Comparison of ENCODE assay signal across 17 cellular contexts in genomic region chr11:79925570-79925969, GRCh38.
DNase-seq lines count a peak whose midpoint lies in the region; ATAC-seq and TF ChIP-seq lines count a peak whose summit lies in the region.
"Had no signal": no experiment of that assay in that cellular context is flagged by ENCODE, and none has a peak within 500 bp of the region (broad histone marks: within the 10 kb centered on the region; RNA-seq: fewer than 3 reads in every experiment).

No MANE protein-coding gene starts in this region.

- no peak overlapping the region for H2AFZ ChIP-seq in smooth muscle cell (ENCODE audit: low read depth)

- H3K79me2 ChIP-seq in smooth muscle cell (ENCODE audit: low read depth), result no peaks in the 10 kb centered on the region

- 94% methylated on average over 3 of the region's 3 CpGs for WGBS in smooth muscle cell (ENCODE audit: low lambda C conversion rate)

- no peaks in the 10 kb centered on the region for H3F3A ChIP-seq in smooth muscle cell (ENCODE audit: low read depth)

- no peak overlapping the region for H3K9ac ChIP-seq in smooth muscle cell (ENCODE audit: low read depth)

- ATAC-seq in GM21825 (IDR thresholded peaks at IDR 0.05; ENCODE audit: unreplicated experiment) (peak; percentile 92), HG03175 (IDR thresholded peaks at IDR 0.05; ENCODE audit: unreplicated experiment) (peak; percentile 99)
- peak; percentile 45 to 55 for ATAC-seq in stimulated activated naive B cell treated with anti-CD40 and anti-IgM and Interleukin-4, amounts not matched to agents 10 μg/mL and 1 μg/mL and 100 μg/mL, for 72 hours (replicated peaks)
- no peak for ATAC-seq in activated naive CD4-positive, alpha-beta T cell treated with anti-CD3 and anti-CD28 coated beads, Interleukin-2, amount 50 U/mL, for 72 hours
- ATAC-seq: gastrocnemius medialis had no signal

- no peaks in the 10 kb centered on the region for H3K27me3 ChIP-seq in smooth muscle cell (ENCODE audit: low read depth)
- H3K27me3 ChIP-seq: gastrocnemius medialis had no signal

- no peaks in the 10 kb centered on the region for H3K4me1 ChIP-seq in smooth muscle cell (ENCODE audit: low read depth)
- H3K4me1 ChIP-seq: gastrocnemius medialis had no signal

- H3K9me3 ChIP-seq in smooth muscle cell (replicated peaks; ENCODE audit: low read depth), result no peaks in the 10 kb centered on the region
- H3K9me3 ChIP-seq: gastrocnemius medialis had no signal

- H3K36me3 Mint-ChIP-seq in stimulated activated naive B cell treated with anti-CD40 and anti-IgM and Interleukin-4, amounts not matched to agents 10 μg/mL and 1 μg/mL and 100 μg/mL, for 72 hours, result no peaks in the 10 kb centered on the region
- H3K36me3 Mint-ChIP-seq in activated naive CD4-positive, alpha-beta T cell treated with anti-CD3 and anti-CD28 coated beads, Interleukin-2, amount 50 U/mL, for 72 hours, result no peaks in the 10 kb centered on the region
- H3K36me3 Mint-ChIP-seq: activated naive CD8-positive, alpha-beta T cell treated with anti-CD3 and anti-CD28 coated beads for 36 hours; CD4-positive, alpha-beta memory T cell had no signal

- no peak for TF ChIP-seq CTCF in smooth muscle cell (IDR thresholded peaks at IDR 0.05; ENCODE audit: borderline replicate concordance, insufficient read depth, poor library complexity, severe bottlenecking)

- H3K27me3 Mint-ChIP-seq in stimulated activated naive B cell treated with anti-CD40 and anti-IgM and Interleukin-4, amounts not matched to agents 10 μg/mL and 1 μg/mL and 100 μg/mL, for 72 hours, result no peaks in the 10 kb centered on the region
- H3K27me3 Mint-ChIP-seq: activated naive CD8-positive, alpha-beta T cell treated with anti-CD3 and anti-CD28 coated beads for 36 hours; CD4-positive, alpha-beta memory T cell had no signal

- no peak overlapping the region for H3K4me3 Mint-ChIP-seq in stimulated activated naive B cell treated with anti-CD40 and anti-IgM and Interleukin-4, amounts not matched to agents 10 μg/mL and 1 μg/mL and 100 μg/mL, for 72 hours
- H3K4me3 Mint-ChIP-seq: activated naive CD8-positive, alpha-beta T cell treated with anti-CD3 and anti-CD28 coated beads for 36 hours; CD4-positive, alpha-beta memory T cell had no signal

- DNase-seq in NOMO-1 treated with DMSO at 0.1 percent for 48 hours (lab: John Stamatoyannopoulos, UW; ENCODE audit: unreplicated experiment) (peak; percentile 4), NOMO-1 (lab: John Stamatoyannopoulos, UW; ENCODE audit: unreplicated experiment in 2 of 2) (no peak), smooth muscle cell (lab: John Stamatoyannopoulos, UW; ENCODE audit: unreplicated experiment) (no peak), NCI-H748 treated with DMSO at 0.1 percent for 48 hours (lab: John Stamatoyannopoulos, UW) (no peak)
- no peak for DNase-seq in stimulated activated naive B cell treated with anti-CD40 and anti-IgM and Interleukin-4, amounts not matched to agents 10 μg/mL and 1 μg/mL and 100 μg/mL, for 72 hours
- DNase-seq in activated naive CD4-positive, alpha-beta T cell treated with anti-CD3 and anti-CD28 coated beads, Interleukin-2, amount 50 U/mL, for 72 hours (ENCODE audit: low spot score in 2 of 2), result no peak
- DNase-seq: activated CD4-positive, CD25-positive, alpha-beta regulatory T cell; activated naive CD8-positive, alpha-beta T cell treated with anti-CD3 and anti-CD28 coated beads for 36 hours; CD4-positive, alpha-beta memory T cell; central memory CD4-positive, alpha-beta T cell; gastrocnemius medialis; midbrain; MV-4-11; small intestine had no signal

- no peak overlapping the region for H3K4me2 ChIP-seq in smooth muscle cell

- no peaks in the 10 kb centered on the region for H3K36me3 ChIP-seq in smooth muscle cell (ENCODE audit: low read depth)
- H3K36me3 ChIP-seq: gastrocnemius medialis had no signal

- peaks cover 2 to 6% of the 10 kb centered on the region in 2 donors for H3K9me3 Mint-ChIP-seq in stimulated activated naive B cell treated with anti-CD40 and anti-IgM and Interleukin-4, amounts not matched to agents 10 μg/mL and 1 μg/mL and 100 μg/mL, for 72 hours
- H3K9me3 Mint-ChIP-seq in activated naive CD4-positive, alpha-beta T cell treated with anti-CD3 and anti-CD28 coated beads, Interleukin-2, amount 50 U/mL, for 72 hours, result peaks cover 9 to 16% of the 10 kb centered on the region in 2 donors

- no peaks in the 10 kb centered on the region for H4K20me1 ChIP-seq in smooth muscle cell (ENCODE audit: low read depth)

- no peak overlapping the region for H3K4me3 ChIP-seq in smooth muscle cell
- H3K4me3 ChIP-seq: gastrocnemius medialis had no signal

- no peak overlapping the region for H3K27ac ChIP-seq in smooth muscle cell (ENCODE audit: low read depth)
- H3K27ac ChIP-seq: 22Rv1, gastrocnemius medialis had no signal

- H3K27ac Mint-ChIP-seq in stimulated activated naive B cell treated with anti-CD40 and anti-IgM and Interleukin-4, amounts not matched to agents 10 μg/mL and 1 μg/mL and 100 μg/mL, for 72 hours, result no peak overlapping the region
- no peak overlapping the region for H3K27ac Mint-ChIP-seq in activated naive CD4-positive, alpha-beta T cell treated with anti-CD3 and anti-CD28 coated beads, Interleukin-2, amount 50 U/mL, for 72 hours
- H3K27ac Mint-ChIP-seq: activated naive CD8-positive, alpha-beta T cell treated with anti-CD3 and anti-CD28 coated beads for 36 hours; CD4-positive, alpha-beta memory T cell had no signal

- no peaks in the 10 kb centered on the region for H3K4me1 Mint-ChIP-seq in stimulated activated naive B cell treated with anti-CD40 and anti-IgM and Interleukin-4, amounts not matched to agents 10 μg/mL and 1 μg/mL and 100 μg/mL, for 72 hours
- H3K4me1 Mint-ChIP-seq: activated naive CD8-positive, alpha-beta T cell treated with anti-CD3 and anti-CD28 coated beads for 36 hours; CD4-positive, alpha-beta memory T cell had no signal

Comparison
In these comparisons a context has a peak if more than half of its experiments do, and no peak if none do; other contexts are left out.
1. ATAC-seq: peak in GM21825 (single experiment), HG03175 (single experiment) and stimulated activated naive B cell treated with anti-CD40 and anti-IgM and Interleukin-4, amounts not matched to agents 10 μg/mL and 1 μg/mL and 100 μg/mL, for 72 hours (2 of 2); none in activated naive CD4-positive, alpha-beta T cell treated with anti-CD3 and anti-CD28 coated beads, Interleukin-2, amount 50 U/mL, for 72 hours (0 of 2).